1 cellular context compared by ENCODE assay signal in the genomic region with DNA sequence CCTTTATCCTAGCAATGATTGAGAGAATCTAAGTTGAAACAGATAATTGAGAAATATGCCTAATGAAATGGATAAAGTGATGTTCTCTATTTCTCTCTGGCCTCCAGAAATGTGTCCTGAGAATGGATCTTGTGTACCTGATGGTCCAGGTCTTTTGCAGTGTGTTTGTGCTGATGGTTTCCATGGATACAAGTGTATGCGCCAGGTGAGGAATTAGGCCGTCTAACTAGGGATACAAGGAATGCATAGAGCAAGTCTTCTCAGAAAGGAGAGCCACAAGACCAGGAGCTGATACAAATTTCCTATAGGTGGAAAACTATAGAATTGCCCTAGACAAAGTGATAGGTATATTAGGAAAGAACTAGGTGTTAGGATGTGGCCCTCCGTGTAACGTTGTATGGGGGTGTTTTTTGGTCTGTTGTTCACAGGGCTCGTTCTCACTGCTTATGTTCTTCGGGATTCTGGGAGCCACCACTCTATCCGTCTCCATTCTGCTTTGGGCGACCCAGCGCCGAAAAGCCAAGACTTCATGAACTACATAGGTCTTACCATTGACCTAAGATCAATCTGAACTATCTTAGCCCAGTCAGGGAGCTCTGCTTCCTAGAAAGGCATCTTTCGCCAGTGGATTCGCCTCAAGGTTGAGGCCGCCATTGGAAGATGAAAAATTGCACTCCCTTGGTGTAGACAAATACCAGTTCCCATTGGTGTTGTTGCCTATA.
TF ChIP-seq lines count a peak whose summit lies in the region.

No MANE protein-coding gene starts in this region.

TF ChIP-seq in IMR-90, 13 proteins besides CTCF, POLR2A, EP300 and RAD21:
- no peak for TF ChIP-seq BHLHE40 (IDR thresholded peaks at IDR 0.05; ENCODE audit: low read depth, low read length)
- no peak for TF ChIP-seq NFE2L2 (IDR thresholded peaks at IDR 0.05; ENCODE audit: low read depth, low read length)
- TF ChIP-seq MAFK (IDR thresholded peaks at IDR 0.05; ENCODE audit: low read depth, low read length), result no peak
- TF ChIP-seq SMC3 (IDR thresholded peaks at IDR 0.05; ENCODE audit: low read depth, low read length), result no peak
- no peak for TF ChIP-seq USF2 (IDR thresholded peaks at IDR 0.05; ENCODE audit: low read depth, low read length)
- TF ChIP-seq, protein P1, sequence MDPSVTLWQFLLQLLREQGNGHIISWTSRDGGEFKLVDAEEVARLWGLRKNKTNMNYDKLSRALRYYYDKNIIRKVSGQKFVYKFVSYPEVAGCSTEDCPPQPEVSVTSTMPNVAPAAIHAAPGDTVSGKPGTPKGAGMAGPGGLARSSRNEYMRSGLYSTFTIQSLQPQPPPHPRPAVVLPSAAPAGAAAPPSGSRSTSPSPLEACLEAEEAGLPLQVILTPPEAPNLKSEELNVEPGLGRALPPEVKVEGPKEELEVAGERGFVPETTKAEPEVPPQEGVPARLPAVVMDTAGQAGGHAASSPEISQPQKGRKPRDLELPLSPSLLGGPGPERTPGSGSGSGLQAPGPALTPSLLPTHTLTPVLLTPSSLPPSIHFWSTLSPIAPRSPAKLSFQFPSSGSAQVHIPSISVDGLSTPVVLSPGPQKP (IDR thresholded peaks at IDR 0.05; ENCODE audit: borderline replicate concordance, low read depth, low read length), result no peak
